Comparison of ENCODE assay signal across 8 cellular contexts in genomic region chr22:22463855-22464540, GRCh38. TPM values are rescaled to one million over a fixed set of nuclear protein-coding genes. Genes with fewer than 3 reads are reported as not detected.
DNase-seq lines count a peak whose midpoint lies in the region; ATAC-seq, FAIRE-seq and TF ChIP-seq lines count a peak whose summit lies in the region.

No MANE protein-coding gene starts in this region.

- H3K36me3 Mint-ChIP-seq in astrocyte (ENCODE audit: low read depth, unreplicated experiment): peaks cover under 1% of the 10 kb centered on the region

- TF ChIP-seq CTCF in Loucy (conservative IDR thresholded peaks at IDR 0.05; ENCODE audit: low read length) (peak; percentile 81), astrocyte (IDR thresholded peaks at IDR 0.05; ENCODE audit: insufficient read depth, low read depth, low read length) (peak; percentile 61)

- H3K4me2 ChIP-seq in Loucy (ENCODE audit: low read depth, low read length, poor library complexity, severe bottlenecking): no peak overlapping the region
- H3K4me2 ChIP-seq in astrocyte (ENCODE audit: low read length): no peak overlapping the region

- no peak for ATAC-seq in GM18861 (IDR thresholded peaks at IDR 0.05; ENCODE audit: unreplicated experiment)
- no peak for ATAC-seq in GM21576 (IDR thresholded peaks at IDR 0.05; ENCODE audit: unreplicated experiment)

- no peak overlapping the region for H3K4me3 Mint-ChIP-seq in astrocyte (ENCODE audit: unreplicated experiment)

- H2AFZ ChIP-seq in Loucy (ENCODE audit: low read length) (no peak overlapping the region), astrocyte (ENCODE audit: low read depth, low read length) (no peak overlapping the region)

- peaks cover 5% of the 10 kb centered on the region; the same call in 1 of the 2 replicates for H3K9me3 ChIP-seq in Loucy (ENCODE audit: insufficient read depth, low read depth, low read length)
- peaks cover 12% of the 10 kb centered on the region for H3K9me3 ChIP-seq in astrocyte (ENCODE audit: insufficient read depth, low read depth, low read length)

- H3K36me3 ChIP-seq in Loucy (ENCODE audit: insufficient read depth, low read length): no peaks in the 10 kb centered on the region
- no peaks in the 10 kb centered on the region for H3K36me3 ChIP-seq in astrocyte (ENCODE audit: insufficient read depth, low read length)

- H3K4me1 ChIP-seq in Loucy (ENCODE audit: insufficient read depth, low read length, poor library complexity, severe bottlenecking) (no peaks in the 10 kb centered on the region), astrocyte (ENCODE audit: insufficient read depth, low read length) (no peaks in the 10 kb centered on the region)

- peak; percentile 10 for DNase-seq in GF-D8 (lab: John Stamatoyannopoulos, UW)
- DNase-seq in T-helper 1 cell: peak in 4 of 5 donors; percentile 11 to 50 (median 42)
- peak; percentile 20 for DNase-seq in astrocyte (ENCODE audit: low read depth)
- peak; percentile 31 to 51 for DNase-seq in hippocampal formation (lab: John Stamatoyannopoulos, UW)
- DNase-seq in stimulated activated CD4-positive, alpha-beta T cell treated with anti-CD3 and anti-CD28 coated beads, Interleukin-12 subunit alpha, Interleukin-12 subunit beta, amount 100 ng/mL, for 48 hours (ENCODE audit: low read depth in 2 of 3, low spot score in 1 of 3): peak; percentile 6 to 68 (median 26)

- no peak overlapping the region for H3K27ac ChIP-seq in astrocyte (ENCODE audit: low read depth, low read length)

- no peak for FAIRE-seq in astrocyte (lab: Jason Lieb, UNC)

- no peak overlapping the region for H3K4me3 ChIP-seq in Loucy (ENCODE audit: low read length, poor library complexity, severe bottlenecking)
- H3K4me3 ChIP-seq in astrocyte (ENCODE audit: insufficient read depth, low read depth, low read length): no peak overlapping the region

- no peak overlapping the region for H3K9ac ChIP-seq in Loucy (ENCODE audit: low read depth, low read length, poor library complexity, severe bottlenecking)
- H3K9ac ChIP-seq in astrocyte (ENCODE audit: low read length): no peak overlapping the region

- H3K9me3 Mint-ChIP-seq in astrocyte (ENCODE audit: unreplicated experiment): peaks cover 17% of the 10 kb centered on the region

- no peaks in the 10 kb centered on the region for H3K4me1 Mint-ChIP-seq in astrocyte (ENCODE audit: low read depth, unreplicated experiment)

- no peaks in the 10 kb centered on the region for H3K9me2 ChIP-seq in Loucy (replicated peaks; ENCODE audit: low read depth, low read length)

- H3K27me3 ChIP-seq in Loucy (ENCODE audit: insufficient read depth, low read length, poor library complexity, severe bottlenecking): no peaks in the 10 kb centered on the region
- peaks cover 3% of the 10 kb centered on the region for H3K27me3 ChIP-seq in astrocyte (ENCODE audit: insufficient read depth, low read length)

- H3K79me2 ChIP-seq in Loucy (ENCODE audit: insufficient read depth, low read length): no peaks in the 10 kb centered on the region
- H3K79me2 ChIP-seq in astrocyte (ENCODE audit: insufficient read depth, low read length): no peaks in the 10 kb centered on the region

- H3K27ac Mint-ChIP-seq in astrocyte (ENCODE audit: unreplicated experiment): no peak overlapping the region

- H3F3A ChIP-seq in Loucy (ENCODE audit: low read depth): no peaks in the 10 kb centered on the region

- H3K27me3 Mint-ChIP-seq in astrocyte (ENCODE audit: low read depth, unreplicated experiment): peaks cover 48% of the 10 kb centered on the region

- no peaks in the 10 kb centered on the region for H4K20me1 ChIP-seq in Loucy (ENCODE audit: insufficient read depth, low read length, poor library complexity, severe bottlenecking)
- no peaks in the 10 kb centered on the region for H4K20me1 ChIP-seq in astrocyte (ENCODE audit: insufficient read depth, low read length)

RNA-seq across cellular contexts. Expression of gene ZNF280B, which starts 44.5 kb away (rescaled TPM):
- 4.0 and 4.7 TPM in 2 replicates for total RNA-seq in astrocyte

RNA-seq across cellular contexts. Expression of gene ZNF280A, which starts 56.1 kb away (rescaled TPM):
- 0.09 TPM in 1 of 2 replicates, not detected in the other for total RNA-seq in astrocyte
